1 cellular context compared by ENCODE assay signal in genomic region chr11:68767672-68768071, GRCh38.
TF ChIP-seq lines count a peak whose summit lies in the region.

No MANE protein-coding gene starts in this region.

TF ChIP-seq in GM23338, 12 proteins besides CTCF, POLR2A, EP300 and RAD21 (continued from another document):
- TF ChIP-seq REST (IDR thresholded peaks at IDR 0.05; ENCODE audit: unreplicated experiment) (no peak), ETS1 (IDR thresholded peaks at IDR 0.05) (no peak), STAT1 (IDR thresholded peaks at IDR 0.05; ENCODE audit: unreplicated experiment) (no peak), ZNF114 (CRISPR knock-in tag; IDR thresholded peaks at IDR 0.05) (no peak), ZNF331 (CRISPR knock-in tag; IDR thresholded peaks at IDR 0.05; ENCODE audit: low read depth) (no peak), JUNB (IDR thresholded peaks at IDR 0.05; ENCODE audit: unreplicated experiment) (no peak)
